Comparison of ENCODE assay signal across 39 cellular contexts in the genomic region with DNA sequence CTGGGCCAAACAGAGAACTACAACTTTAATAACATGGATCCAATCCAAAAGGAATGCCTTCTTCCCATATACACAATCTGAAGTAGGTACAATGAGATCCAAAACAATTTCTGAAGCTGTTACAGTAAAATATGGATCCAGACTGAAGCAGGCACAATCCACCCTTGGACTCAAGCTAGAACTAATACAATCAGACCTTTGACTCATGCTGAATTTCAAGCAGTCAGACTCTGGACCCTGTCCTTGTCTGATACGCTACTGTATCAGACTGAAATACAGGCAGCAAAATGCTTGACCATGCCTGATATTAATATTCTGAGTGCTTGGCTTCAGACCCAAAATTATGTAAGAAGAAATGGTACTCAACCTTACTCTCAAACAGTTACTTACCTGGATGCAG. TPM values are rescaled to one million over a fixed set of nuclear protein-coding genes. Genes with fewer than 3 reads are reported as not detected.
"Had no signal": no experiment of that assay in that cellular context is flagged by ENCODE, and none has a peak within 500 bp of the region (broad histone marks: within the 10 kb centered on the region; RNA-seq: fewer than 3 reads in every experiment).

No MANE protein-coding gene starts in this region.

- H3K36me3 ChIP-seq: adrenal gland, ascending aorta, brain microvascular endothelial cell, breast epithelium, cardiac muscle cell had no signal

- H3K4me1 ChIP-seq: adrenal gland, ascending aorta, body of pancreas, breast epithelium had no signal

- H3K9me3 ChIP-seq: adrenal gland, ascending aorta, body of pancreas, breast epithelium had no signal

- H3K27ac ChIP-seq: adrenal gland, ascending aorta, body of pancreas, brain microvascular endothelial cell, breast epithelium, cardiac muscle cell had no signal

- H3K27me3 ChIP-seq: adrenal gland, ascending aorta, body of pancreas, brain microvascular endothelial cell, breast epithelium, cardiac muscle cell had no signal

- H3K4me3 ChIP-seq: adrenal gland, ascending aorta, body of pancreas, breast epithelium, cardiac muscle cell had no signal

- DNase-seq: activated effector memory CD4-positive, alpha-beta T cell treated with anti-CD3 and anti-CD28 coated beads, Interleukin-2, amount 50 U/mL, for 16 hours; activated effector memory CD4-positive, alpha-beta T cell treated with Interleukin-2 at 50 U/mL for 16 hours; activated gamma-delta T cell; activated gamma-delta T cell treated with Interleukin-2 at 50 U/mL for 16 hours; activated naive CD4-positive, alpha-beta T cell treated with anti-CD3 and anti-CD28 coated beads for 36 hours; activated naive CD4-positive, alpha-beta T cell treated with anti-CD3 and anti-CD28 coated beads, Interleukin-2, amount 10 ng/mL, durations not matched to agents 7 days and 5 days; activated naive CD4-positive, alpha-beta T cell treated with anti-CD3 and anti-CD28 coated beads, Interleukin-2, amount 50 U/mL, for 16 hours; activated naive CD4-positive, alpha-beta T cell treated with Interleukin-2 at 50 U/mL for 16 hours; activated naive CD8-positive, alpha-beta T cell treated with anti-CD3 and anti-CD28 coated beads for 36 hours; activated naive CD8-positive, alpha-beta T cell treated with anti-CD3 and anti-CD28 coated beads, Interleukin-2, amount 10 ng/mL, durations not matched to agents 7 days and 5 days; activated naive CD8-positive, alpha-beta T cell treated with anti-CD3 and anti-CD28 coated beads, Interleukin-2, amount 50 U/mL, for 24 hours; activated T-cell treated with anti-CD3 and anti-CD28 coated beads, Interleukin-2, amount 50 U/mL, for 1 hour; activated T-cell treated with anti-CD3 and anti-CD28 coated beads, Interleukin-2, amount 50 U/mL, for 24 hours; activated T-cell treated with anti-CD3 and anti-CD28 coated beads, Interleukin-2, amount 50 U/mL, for 4 hours; activated T-cell treated with anti-CD3 and anti-CD28 coated beads, Interleukin-2, amount 50 U/mL, for 48 hours; activated T-cell treated with anti-CD3 and anti-CD28 coated beads, Interleukin-2, amount 50 U/mL, for 72 hours; adrenal gland; amniotic stem cell; amygdala; anterior cingulate cortex; aorta; body of pancreas; brain microvascular endothelial cell; caudate nucleus; central memory CD4-positive, alpha-beta T cell; cerebellar nuclear complex had no signal

- ATAC-seq: activated naive CD4-positive, alpha-beta T cell treated with anti-CD3 and anti-CD28 coated beads, Interleukin-2, amount 50 U/mL, for 72 hours; activated naive CD8-positive, alpha-beta T cell treated with anti-CD3 and anti-CD28 coated beads, Interleukin-2, amount 50 U/mL, for 24 hours; activated T-cell treated with anti-CD3 and anti-CD28 coated beads, Interleukin-2, amount 50 U/mL, for 4 hours; activated T-cell treated with anti-CD3 and anti-CD28 coated beads, Interleukin-2, amount 50 U/mL, for 72 hours; activated T-helper 17 cell treated with anti-CD3 and anti-CD28 coated beads, Interleukin-2, amount 50 U/mL, for 72 hours; body of pancreas had no signal

- FAIRE-seq: astrocyte, bronchial epithelial cell had no signal

RNA-seq across cellular contexts. Expression of gene RBMY1B, which starts 57.0 kb away (rescaled TPM):
- total RNA-seq: activated naive CD4-positive, alpha-beta T cell treated with anti-CD3 and anti-CD28 coated beads for 36 hours; activated naive CD4-positive, alpha-beta T cell treated with anti-CD3 and anti-CD28 coated beads, Interleukin-2, amount 50 U/mL, for 72 hours; activated naive CD8-positive, alpha-beta T cell treated with anti-CD3 and anti-CD28 coated beads for 36 hours; activated naive CD8-positive, alpha-beta T cell treated with anti-CD3 and anti-CD28 coated beads, Interleukin-2, amount 10 ng/mL, durations not matched to agents 7 days and 5 days; activated T-cell treated with anti-CD3 and anti-CD28 coated beads, Interleukin-2, amount 50 U/mL, for 4 hours; activated T-cell treated with anti-CD3 and anti-CD28 coated beads, Interleukin-2, amount 50 U/mL, for 72 hours; activated T-helper 1 cell treated with anti-CD3 and anti-CD28 coated beads, Interleukin-12 subunit alpha, Interleukin-12 subunit beta, Interleukin-2, Interleukin-4 antibody, amounts not matched to agents 30 ng/mL and 10 ng/mL and 1 ng/mL, durations not matched to agents 14 hours and 24 hours and 36 hours; activated T-helper 17 cell treated with anti-CD3 and anti-CD28 coated beads, Interleukin-2, amount 50 U/mL, for 72 hours; activated T-helper 2 cell treated with anti-CD3 and anti-CD28 coated beads, Interferon-gamma antibody, Interleukin-2, Interleukin-4, amounts not matched to agents 10 μg/mL and 5 μg/mL and 100 μg/mL, durations not matched to agents 14 hours and 24 hours and 36 hours; adrenal gland; aorta; ascending aorta; astrocyte; body of pancreas; breast epithelium; bronchial epithelial cell; cardiac muscle cell; cardiac septum; cerebellum; chondrocyte had no signal
- polyA plus RNA-seq: adipose tissue, adrenal gland, aorta, cardiac muscle cell had no signal
